ENCODE assay signal across 8 cellular contexts in the genomic region with DNA sequence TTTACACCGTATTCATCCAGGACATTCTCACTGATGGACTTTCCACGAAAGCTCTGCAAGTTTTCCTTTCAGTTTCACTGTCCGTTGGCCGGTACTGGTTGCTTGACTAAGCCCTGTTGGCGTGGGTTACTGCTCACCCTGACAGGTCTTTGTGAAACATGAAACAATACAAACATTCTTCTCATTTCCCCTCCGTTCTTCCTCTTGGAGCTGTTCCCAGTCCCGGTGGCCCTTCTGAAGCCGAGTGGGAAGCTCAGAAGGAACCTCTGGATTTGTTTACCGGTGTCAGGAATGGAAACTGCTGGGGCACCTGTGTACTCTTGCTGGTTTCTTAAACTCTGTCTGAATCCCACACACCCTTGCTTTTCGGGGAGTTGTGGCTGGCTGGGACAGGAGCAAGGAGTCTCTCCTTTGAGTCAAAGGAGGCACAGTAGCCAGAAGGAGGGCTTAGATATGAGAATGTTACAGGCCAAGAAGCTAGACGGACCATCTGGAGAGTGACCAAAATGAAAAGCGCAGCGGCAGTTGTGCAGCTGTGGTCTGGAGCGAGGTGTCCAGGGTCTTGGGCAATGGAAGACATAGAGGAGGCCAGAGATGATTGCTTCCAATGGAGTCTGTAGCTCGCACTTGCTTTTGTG. TPM values are rescaled to one million over a fixed set of nuclear protein-coding genes. Genes with fewer than 3 reads are reported as not detected.
DNase-seq lines count a peak whose midpoint lies in the region; ATAC-seq, FAIRE-seq and TF ChIP-seq lines count a peak whose summit lies in the region.

No MANE protein-coding gene starts in this region.

- peaks cover 5% of the 10 kb centered on the region for H3K4me1 Mint-ChIP-seq in activated naive CD8-positive, alpha-beta T cell treated with anti-CD3 and anti-CD28 coated beads, Interleukin-2, amount 10 ng/mL, durations not matched to agents 7 days and 5 days
- peaks cover 4% of the 10 kb centered on the region for H3K4me1 Mint-ChIP-seq in activated naive CD8-positive, alpha-beta T cell treated with anti-CD3 and anti-CD28 coated beads for 36 hours

- no peaks in the 10 kb centered on the region for H3K9me3 Mint-ChIP-seq in activated naive CD8-positive, alpha-beta T cell treated with anti-CD3 and anti-CD28 coated beads, Interleukin-2, amount 10 ng/mL, durations not matched to agents 7 days and 5 days
- no peaks in the 10 kb centered on the region for H3K9me3 Mint-ChIP-seq in activated naive CD8-positive, alpha-beta T cell treated with anti-CD3 and anti-CD28 coated beads for 36 hours

- H3K27me3 Mint-ChIP-seq in activated naive CD8-positive, alpha-beta T cell treated with anti-CD3 and anti-CD28 coated beads, Interleukin-2, amount 10 ng/mL, durations not matched to agents 7 days and 5 days, result peaks cover 7% of the 10 kb centered on the region
- peaks cover 10% of the 10 kb centered on the region for H3K27me3 Mint-ChIP-seq in activated naive CD8-positive, alpha-beta T cell treated with anti-CD3 and anti-CD28 coated beads for 36 hours

- peak overlapping the region; percentile 42 for H3K4me3 ChIP-seq in epithelial cell of esophagus (ENCODE audit: low read length)

- ATAC-seq in activated naive CD8-positive, alpha-beta T cell treated with anti-CD3 and anti-CD28 coated beads, Interleukin-2, amount 10 ng/mL, durations not matched to agents 7 days and 5 days (ENCODE audit: low read depth), result no peak
- peak; percentile 71 for ATAC-seq in HG02885 (IDR thresholded peaks at IDR 0.05; ENCODE audit: poor library complexity, unreplicated experiment)

- DNase-seq in activated naive CD8-positive, alpha-beta T cell treated with anti-CD3 and anti-CD28 coated beads, Interleukin-2, amount 10 ng/mL, durations not matched to agents 7 days and 5 days, result no peak
- DNase-seq in activated naive CD8-positive, alpha-beta T cell treated with anti-CD3 and anti-CD28 coated beads for 36 hours, result no peak
- DNase-seq in RCC 7860 (ENCODE audit: low spot score), result peak; percentile 75
- peak; percentile 69 for DNase-seq in epithelial cell of esophagus (ENCODE audit: low read depth)
- DNase-seq in myocyte (ENCODE audit: low read depth), result peak; percentile 45
- DNase-seq in NCI-H446 (lab: John Stamatoyannopoulos, UW), result no peak
- no peak for DNase-seq in activated gamma-delta T cell treated with Interleukin-2 at 50 U/mL for 16 hours

- H3K27ac Mint-ChIP-seq in activated naive CD8-positive, alpha-beta T cell treated with anti-CD3 and anti-CD28 coated beads, Interleukin-2, amount 10 ng/mL, durations not matched to agents 7 days and 5 days, result peak overlapping the region; percentile 4
- H3K27ac Mint-ChIP-seq in activated naive CD8-positive, alpha-beta T cell treated with anti-CD3 and anti-CD28 coated beads for 36 hours, result no peak overlapping the region

- TF ChIP-seq CTCF in epithelial cell of esophagus (IDR thresholded peaks at IDR 0.05; ENCODE audit: insufficient read depth, low read depth, low read length, missing control alignments), result no peak

- H3K36me3 Mint-ChIP-seq in activated naive CD8-positive, alpha-beta T cell treated with anti-CD3 and anti-CD28 coated beads, Interleukin-2, amount 10 ng/mL, durations not matched to agents 7 days and 5 days, result no peaks in the 10 kb centered on the region
- H3K36me3 Mint-ChIP-seq in activated naive CD8-positive, alpha-beta T cell treated with anti-CD3 and anti-CD28 coated beads for 36 hours, result no peaks in the 10 kb centered on the region

- peak overlapping the region; percentile 63 for H3K4me3 Mint-ChIP-seq in activated naive CD8-positive, alpha-beta T cell treated with anti-CD3 and anti-CD28 coated beads, Interleukin-2, amount 10 ng/mL, durations not matched to agents 7 days and 5 days
- no peak overlapping the region for H3K4me3 Mint-ChIP-seq in activated naive CD8-positive, alpha-beta T cell treated with anti-CD3 and anti-CD28 coated beads for 36 hours

- peak; percentile 77 for FAIRE-seq in RCC 7860 (lab: Jason Lieb, UNC)

- POLR2A ChIA-PET in activated naive CD8-positive, alpha-beta T cell treated with anti-CD3 and anti-CD28 coated beads, Interleukin-2, amount 10 ng/mL, durations not matched to agents 7 days and 5 days (lab: Charles Lee), result no interaction called here

RNA-seq across cellular contexts. Expression of gene LYZL2, which starts 45.7 kb away (rescaled TPM):
- not detected for total RNA-seq in activated naive CD8-positive, alpha-beta T cell treated with anti-CD3 and anti-CD28 coated beads, Interleukin-2, amount 10 ng/mL, durations not matched to agents 7 days and 5 days
- total RNA-seq in activated naive CD8-positive, alpha-beta T cell treated with anti-CD3 and anti-CD28 coated beads for 36 hours, result not detected
- total RNA-seq in myocyte, result not detected in 2 replicates
- not detected for polyA plus RNA-seq in myocyte (2012)

Comparison
In these comparisons a context has a peak if more than half of its experiments do, and no peak if none do; other contexts are left out.
1. DNase-seq: peak in RCC 7860 (single experiment), epithelial cell of esophagus (single experiment) and myocyte (single experiment); none in activated naive CD8-positive, alpha-beta T cell treated with anti-CD3 and anti-CD28 coated beads, Interleukin-2, amount 10 ng/mL, durations not matched to agents 7 days and 5 days (single experiment), activated naive CD8-positive, alpha-beta T cell treated with anti-CD3 and anti-CD28 coated beads for 36 hours (single experiment), NCI-H446 (0 of 2) and activated gamma-delta T cell treated with Interleukin-2 at 50 U/mL for 16 hours (single experiment).